In genomic region chr11:72816404-72816990, GRCh38 we compare ENCODE assay signal across 10 cellular contexts. TPM values are rescaled to one million over a fixed set of nuclear protein-coding genes. Genes with fewer than 3 reads are reported as not detected.
DNase-seq lines count a peak whose midpoint lies in the region; ATAC-seq, FAIRE-seq and TF ChIP-seq lines count a peak whose summit lies in the region.
"Had no signal": no experiment of that assay in that cellular context is flagged by ENCODE, and none has a peak within 500 bp of the region (broad histone marks: within the 10 kb centered on the region; RNA-seq: fewer than 3 reads in every experiment).

No MANE protein-coding gene starts in this region.

- H3K27me3 ChIP-seq in thoracic aorta (replicated peaks; ENCODE audit: insufficient read depth), result no peaks in the 10 kb centered on the region

- H3K9me3 ChIP-seq in thoracic aorta, result no peaks in the 10 kb centered on the region

- no peaks in the 10 kb centered on the region for H3K27me3 Mint-ChIP-seq in activated T-cell treated with anti-CD3 and anti-CD28 coated beads, Interleukin-2, amount 50 U/mL, for 4 hours (ENCODE audit: low read depth)

- no peak for FAIRE-seq in RCC 7860 (lab: Jason Lieb, UNC)

- peak overlapping the region; percentile 81 for H3K4me3 ChIP-seq in thoracic aorta

- H3K36me3 ChIP-seq in thoracic aorta, result peaks cover 5% of the 10 kb centered on the region

- H3K36me3 Mint-ChIP-seq in activated T-cell treated with anti-CD3 and anti-CD28 coated beads, Interleukin-2, amount 50 U/mL, for 4 hours (ENCODE audit: insufficient read depth), result peaks cover 24% of the 10 kb centered on the region

- H3K4me1 ChIP-seq in thoracic aorta (ENCODE audit: control insufficient read depth in 1 of 2, low read depth in 2 of 2), result peaks cover 28 to 44% of the 10 kb centered on the region in 2 donors

- no peaks in the 10 kb centered on the region for H3K9me3 Mint-ChIP-seq in activated T-cell treated with anti-CD3 and anti-CD28 coated beads, Interleukin-2, amount 50 U/mL, for 4 hours

- H3K27ac ChIP-seq in thoracic aorta, result no peak overlapping the region

- no peak for DNase-seq in activated T-cell treated with anti-CD3 and anti-CD28 coated beads, Interleukin-2, amount 50 U/mL, for 4 hours
- no peak for DNase-seq in activated T-cell treated with anti-CD3 and anti-CD28 coated beads for 4 hours
- DNase-seq in RCC 7860 (ENCODE audit: low spot score), result peak; percentile 6
- DNase-seq in ecto neural progenitor cell (ENCODE audit: low spot score), result peak; percentile 46
- DNase-seq in thoracic aorta (ENCODE audit: low spot score), result no peak
- no peak for DNase-seq in NOMO-1 treated with DMSO at 0.1 percent for 48 hours (lab: John Stamatoyannopoulos, UW; ENCODE audit: unreplicated experiment)
- no peak for DNase-seq in COLO668 (lab: John Stamatoyannopoulos, UW; ENCODE audit: unreplicated experiment)
- DNase-seq: left ventricle myocardium superior, NCI-H1105 had no signal

- H3K4me3 Mint-ChIP-seq in activated T-cell treated with anti-CD3 and anti-CD28 coated beads, Interleukin-2, amount 50 U/mL, for 4 hours, result peak overlapping the region; percentile 98

- ATAC-seq in activated T-cell treated with anti-CD3 and anti-CD28 coated beads, Interleukin-2, amount 50 U/mL, for 4 hours, result no peak
- ATAC-seq in thoracic aorta (ENCODE audit: insufficient number of reproducible peaks, low FRiP score, low read depth) (no peak), HG03378 (IDR thresholded peaks at IDR 0.05; ENCODE audit: unreplicated experiment) (no peak)
- ATAC-seq: left ventricle myocardium superior had no signal

- peaks cover 53% of the 10 kb centered on the region for H3K4me1 Mint-ChIP-seq in activated T-cell treated with anti-CD3 and anti-CD28 coated beads, Interleukin-2, amount 50 U/mL, for 4 hours (ENCODE audit: low read depth)

- no peak for TF ChIP-seq CTCF in thoracic aorta (IDR thresholded peaks at IDR 0.05)

RNA-seq across cellular contexts. Expression of gene ATG16L2, which starts 2.3 kb away (rescaled TPM):
- 10 to 100 TPM; 23.8 to 28.9 (median 26.0) TPM for total RNA-seq in activated T-cell treated with anti-CD3 and anti-CD28 coated beads, Interleukin-2, amount 50 U/mL, for 4 hours
- total RNA-seq in thoracic aorta, result 10 to 100 TPM; 36.0 to 65.5 TPM

RNA-seq across cellular contexts. Expression of gene STARD10, which starts 22.6 kb away (rescaled TPM):
- total RNA-seq in activated T-cell treated with anti-CD3 and anti-CD28 coated beads, Interleukin-2, amount 50 U/mL, for 4 hours, result 10 to 100 TPM in 2 of 3 donors, 1 to 10 TPM in 1; 9.4 to 13.8 (median 13.0) TPM
- 10 to 100 TPM; 24.3 to 57.3 TPM for total RNA-seq in thoracic aorta

Comparison
In these comparisons a context has a peak if more than half of its experiments do, and no peak if none do; other contexts are left out.
1. DNase-seq: peak in RCC 7860 (single experiment) and ecto neural progenitor cell (single experiment); none in activated T-cell treated with anti-CD3 and anti-CD28 coated beads, Interleukin-2, amount 50 U/mL, for 4 hours (single experiment), activated T-cell treated with anti-CD3 and anti-CD28 coated beads for 4 hours (single experiment), thoracic aorta (single experiment), NOMO-1 treated with DMSO at 0.1 percent for 48 hours (single experiment) and COLO668 (single experiment).